ENCODE assay signal across 10 cellular contexts in the genomic region with DNA sequence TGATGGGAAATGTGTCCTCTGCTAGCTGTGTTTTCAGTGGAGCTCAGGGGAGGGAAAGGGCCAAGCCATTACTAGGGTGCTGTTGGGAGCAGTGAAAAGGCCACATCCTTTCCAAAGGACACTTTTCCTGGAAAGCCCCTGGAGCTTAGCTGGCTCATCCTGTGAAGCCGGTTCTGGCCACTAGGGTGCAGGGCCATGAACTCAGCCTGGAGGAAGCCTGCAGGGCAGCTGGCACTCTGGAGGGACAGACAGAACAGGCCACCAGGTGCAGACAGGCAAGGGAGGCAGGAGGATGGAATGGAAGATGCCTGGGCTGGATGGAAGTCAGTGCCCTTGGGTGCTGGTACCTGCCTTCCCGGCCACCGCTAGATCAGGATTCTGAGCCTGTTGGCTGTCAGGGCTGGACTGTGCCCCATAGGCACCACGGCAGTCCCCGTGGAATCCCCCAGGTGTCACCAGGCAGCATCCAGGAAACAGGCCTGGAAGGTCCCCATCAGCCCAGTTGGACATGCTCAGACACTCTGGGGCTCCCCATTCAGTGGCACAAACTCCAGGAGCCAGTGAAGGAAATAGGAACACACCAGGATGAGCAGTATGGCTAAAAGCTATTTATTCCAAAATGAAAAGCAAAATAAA.
DNase-seq lines count a peak whose midpoint lies in the region; ATAC-seq, FAIRE-seq and TF ChIP-seq lines count a peak whose summit lies in the region.
"Had no signal": no experiment of that assay in that cellular context is flagged by ENCODE, and none has a peak within 500 bp of the region (broad histone marks: within the 10 kb centered on the region; RNA-seq: fewer than 3 reads in every experiment).

No MANE protein-coding gene starts in this region.

- H3K36me3 ChIP-seq in BJ (ENCODE audit: control insufficient read depth, insufficient read depth, low read length) (no peaks in the 10 kb centered on the region), keratinocyte (ENCODE audit: control insufficient read depth in 2 of 2, extremely low read depth in 1 of 2, insufficient read depth in 2 of 2, low read length in 2 of 2) (no peaks in the 10 kb centered on the region)

- FAIRE-seq in keratinocyte (lab: Jason Lieb, UNC): no peak
- FAIRE-seq: GM18507 had no signal

- H3K4me2 ChIP-seq in keratinocyte (ENCODE audit: control insufficient read depth, extremely low read depth, insufficient read depth, low read depth, low read length): no peak overlapping the region

- dilution Hi-C loops in keratinocyte (cut with MboI; ENCODE audit: extremely low pct_ligation_motif_present, low sequenced_read_pairs): no loop called here

- no peaks in the 10 kb centered on the region for H3K9me3 ChIP-seq in keratinocyte (ENCODE audit: control insufficient read depth, low read depth, low read length)

- no peak for DNase-seq in BJ (ENCODE audit: low read depth)
- DNase-seq in HCEC 1CT: peak; percentile 31
- DNase-seq in keratinocyte (ENCODE audit: low read depth, low spot score): no peak
- DNase-seq in activated CD8-positive, alpha-beta memory T cell treated with anti-CD3 and anti-CD28 coated beads for 24 hours: no peak
- DNase-seq: SIG-M5 had no signal

- POLR2A ChIA-PET in BJ (lab: Charles Lee): no interaction called here

- H3K27me3 ChIP-seq in BJ (ENCODE audit: control insufficient read depth, insufficient read depth, low read length) (0 out of 2 replicates have a peak, but pooled peaks cover 3% of the 10 kb centered on the region), keratinocyte (ENCODE audit: control insufficient read depth, extremely low read depth, insufficient read depth, low read length) (peaks cover 4% of the 10 kb centered on the region)

- no peaks in the 10 kb centered on the region for H3K4me1 ChIP-seq in keratinocyte (ENCODE audit: control insufficient read depth, extremely low read depth, insufficient read depth, low read length)

- H3K9me1 ChIP-seq in keratinocyte (ENCODE audit: control insufficient read depth, extremely low read depth, insufficient read depth, low read length): no peaks in the 10 kb centered on the region

- H3K79me2 ChIP-seq in keratinocyte (ENCODE audit: control insufficient read depth, insufficient read depth, low read length): no peaks in the 10 kb centered on the region

- no peak overlapping the region for H3K4me3 ChIP-seq in BJ (ENCODE audit: low read depth, low read length)
- no peak overlapping the region for H3K4me3 ChIP-seq in keratinocyte (ENCODE audit: control insufficient read depth in 2 of 3, extremely low read depth in 1 of 3, insufficient read depth in 2 of 3, low read depth in 1 of 3, low read length in 3 of 3)

- H2AFZ ChIP-seq in keratinocyte (ENCODE audit: control insufficient read depth, low read length): no peak overlapping the region

- H3K27ac ChIP-seq in keratinocyte (ENCODE audit: control insufficient read depth, insufficient read depth, low read length): no peak overlapping the region

- no peak overlapping the region for H3K9ac ChIP-seq in keratinocyte (ENCODE audit: control insufficient read depth, extremely low read depth, insufficient read depth, low read length)

- TF ChIP-seq CTCF in BJ (IDR thresholded peaks at IDR 0.05; ENCODE audit: insufficient read depth, low read depth, low read length) (peak; percentile 44), keratinocyte (optimal IDR thresholded peaks at IDR 0.05 in 1 of 3, IDR thresholded peaks at IDR 0.05 in 1 of 3, conservative IDR thresholded peaks at IDR 0.05 in 1 of 3; ENCODE audit: extremely low read depth in 1 of 3, insufficient read depth in 2 of 3, low read length in 3 of 3) (peak; percentile 25 to 35 (median 35))

- ATAC-seq in SK-N-SH treated with all-trans-retinoic acid at 6 μM for 48 hours (peak; percentile 83), GM21737 (IDR thresholded peaks at IDR 0.05; ENCODE audit: unreplicated experiment) (no peak), HG03442 (IDR thresholded peaks at IDR 0.05; ENCODE audit: unreplicated experiment) (no peak)
- ATAC-seq in activated CD4-positive, CD25-positive, alpha-beta regulatory T cell treated with anti-CD3 and anti-CD28 coated beads, Interleukin-2, amount 50 U/mL, for 24 hours: no peak

- no peaks in the 10 kb centered on the region for H4K20me1 ChIP-seq in keratinocyte (ENCODE audit: control insufficient read depth, extremely low read depth, insufficient read depth, low read length)

- CTCF ChIA-PET in BJ (lab: Yijun Ruan, JAX): interaction anchor here (0.6 to 1.4 kb wide), 4 partner anchors 12 to 76 kb away, joined by 3 to 10 read pairs (median 6); partner anchors contain the start of gene C2CD4B

TF ChIP-seq in SK-N-SH treated with all-trans-retinoic acid at 6 μM for 48 hours, 23 proteins besides CTCF, POLR2A, EP300 and RAD21:
- TF ChIP-seq CSDC2 (CRISPR knock-in tag; IDR thresholded peaks at IDR 0.05) (no peak), ZNF8 (CRISPR knock-in tag; IDR thresholded peaks at IDR 0.05) (no peak), RARB (CRISPR knock-in tag; IDR thresholded peaks at IDR 0.05) (no peak), TOX (CRISPR knock-in tag; IDR thresholded peaks at IDR 0.05; ENCODE audit: borderline replicate concordance) (no peak), ISL1 (CRISPR knock-in tag; IDR thresholded peaks at IDR 0.05) (no peak), ZFP30 (CRISPR knock-in tag; IDR thresholded peaks at IDR 0.05) (no peak), ZC3H10 (CRISPR knock-in tag; IDR thresholded peaks at IDR 0.05) (no peak), TCF4 (CRISPR knock-in tag; IDR thresholded peaks at IDR 0.05; ENCODE audit: borderline replicate concordance) (no peak), TSHZ2 (CRISPR knock-in tag; IDR thresholded peaks at IDR 0.05) (no peak), ZNF565 (CRISPR knock-in tag; conservative IDR thresholded peaks at IDR 0.05; ENCODE audit: low read depth) (no peak), GLIS3 (CRISPR knock-in tag; IDR thresholded peaks at IDR 0.05) (no peak), ZFP3 (CRISPR knock-in tag; IDR thresholded peaks at IDR 0.05) (no peak), BACH2 (CRISPR knock-in tag; IDR thresholded peaks at IDR 0.05; ENCODE audit: borderline replicate concordance) (no peak), PPARA (CRISPR knock-in tag; IDR thresholded peaks at IDR 0.05; ENCODE audit: borderline replicate concordance) (no peak), ARNTL (CRISPR knock-in tag; IDR thresholded peaks at IDR 0.05; ENCODE audit: borderline replicate concordance, low read depth) (no peak)
- TF ChIP-seq, protein P1, sequence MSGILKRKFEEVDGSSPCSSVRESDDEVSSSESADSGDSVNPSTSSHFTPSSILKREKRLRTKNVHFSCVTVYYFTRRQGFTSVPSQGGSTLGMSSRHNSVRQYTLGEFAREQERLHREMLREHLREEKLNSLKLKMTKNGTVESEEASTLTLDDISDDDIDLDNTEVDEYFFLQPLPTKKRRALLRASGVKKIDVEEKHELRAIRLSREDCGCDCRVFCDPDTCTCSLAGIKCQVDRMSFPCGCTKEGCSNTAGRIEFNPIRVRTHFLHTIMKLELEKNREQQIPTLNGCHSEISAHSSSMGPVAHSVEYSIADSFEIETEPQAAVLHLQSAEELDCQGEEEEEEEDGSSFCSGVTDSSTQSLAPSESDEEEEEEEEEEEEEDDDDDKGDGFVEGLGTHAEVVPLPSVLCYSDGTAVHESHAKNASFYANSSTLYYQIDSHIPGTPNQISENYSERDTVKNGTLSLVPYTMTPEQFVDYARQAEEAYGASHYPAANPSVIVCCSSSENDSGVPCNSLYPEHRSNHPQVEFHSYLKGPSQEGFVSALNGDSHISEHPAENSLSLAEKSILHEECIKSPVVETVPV (CRISPR knock-in tag; IDR thresholded peaks at IDR 0.05): no peak
